Comparison of ENCODE assay signal across 8 cellular contexts in genomic region chr1:25616080-25616931, GRCh38. TPM values are rescaled to one million over a fixed set of nuclear protein-coding genes. Genes with fewer than 3 reads are reported as not detected.
DNase-seq lines count a peak whose midpoint lies in the region; ATAC-seq lines count a peak whose summit lies in the region.

MAN1C1 (plus strand) TSS chr1:25616791; CDS start chr1:25617798, 1,007 bp downstream.

- H2AK5ac ChIP-seq in neuronal stem cell (ENCODE audit: low read depth, low read length) = peak within 1 kb of the TSS; percentile 26

- peaks cover 1% of the 10 kb centered on the region for H3K27me3 Mint-ChIP-seq in activated naive CD4-positive, alpha-beta T cell treated with anti-CD3 and anti-CD28 coated beads for 36 hours (ENCODE audit: low read depth)

- H2AFZ ChIP-seq in neuronal stem cell (ENCODE audit: low read length) = peak within 1 kb of the TSS; percentile 98

- no peaks in the 10 kb centered on the region for H3K79me1 ChIP-seq in neuronal stem cell (ENCODE audit: low read depth, low read length)

- H3K4me2 ChIP-seq in neuronal stem cell (ENCODE audit: insufficient read depth, low read length, poor library complexity, severe bottlenecking) = peak within 1 kb of the TSS; percentile 97

- CTCF ChIA-PET in activated naive CD4-positive, alpha-beta T cell treated with anti-CD3 and anti-CD28 coated beads for 36 hours (lab: Charles Lee) = interaction anchor here (0.7 to 1.4 kb wide), 2 partner anchors 15 to 68 kb away, joined by 3 read pairs; no protein-coding TSS in a partner anchor

- H3K4me1 Mint-ChIP-seq in activated naive CD4-positive, alpha-beta T cell treated with anti-CD3 and anti-CD28 coated beads for 36 hours (ENCODE audit: low read depth) = peaks cover 52% of the 10 kb centered on the region

- no peak within 1 kb of the TSS for H3K27ac Mint-ChIP-seq in activated naive CD4-positive, alpha-beta T cell treated with anti-CD3 and anti-CD28 coated beads for 36 hours

- H3K36me3 Mint-ChIP-seq in activated naive CD4-positive, alpha-beta T cell treated with anti-CD3 and anti-CD28 coated beads for 36 hours (ENCODE audit: low read depth) = no peaks in the 10 kb centered on the region

- H2BK12ac ChIP-seq in neuronal stem cell (ENCODE audit: low read length) = no peak within 1 kb of the TSS

- H4K91ac ChIP-seq in neuronal stem cell (ENCODE audit: low read depth, low read length, poor library complexity) = no peak within 1 kb of the TSS

- H3K18ac ChIP-seq in neuronal stem cell (ENCODE audit: low read length) = peak within 1 kb of the TSS; percentile 94

- H3K4me1 ChIP-seq in SJSA1 (replicated peaks) (peaks cover 21% of the 10 kb centered on the region), neuronal stem cell (ENCODE audit: control insufficient read depth in 2 of 2, insufficient read depth in 1 of 2, low read depth in 1 of 2, low read length in 2 of 2) (peaks cover 15 to 27% of the 10 kb centered on the region in 2 donors)

- H3K27me3 ChIP-seq in SJSA1 (replicated peaks) (peaks cover 52% of the 10 kb centered on the region), neuronal stem cell (ENCODE audit: control insufficient read depth in 3 of 3, insufficient read depth in 3 of 3, low read depth in 1 of 3, low read length in 3 of 3) (peaks cover 2 to 21% (median 19%) of the 10 kb centered on the region in 3 experiments)

- ATAC-seq in GM21723 (IDR thresholded peaks at IDR 0.05; ENCODE audit: unreplicated experiment) = peak; percentile 53

- H4K8ac ChIP-seq in neuronal stem cell (ENCODE audit: low read depth, low read length) = no peak within 1 kb of the TSS

- no peak within 1 kb of the TSS for H3K27ac ChIP-seq in SJSA1
- H3K27ac ChIP-seq in neuronal stem cell (replicated peaks; ENCODE audit: low read length) = no peak within 1 kb of the TSS
- H3K27ac ChIP-seq in substantia nigra (ENCODE audit: low read depth, low read length, poor library complexity, severe bottlenecking) = peak within 1 kb of the TSS; percentile 84

- intact Hi-C loops in activated naive CD4-positive, alpha-beta T cell treated with anti-CD3 and anti-CD28 coated beads for 36 hours (cut with micrococcal nuclease) = loop anchor here (1.0 kb wide), 1 partner anchor 159 kb away; no protein-coding TSS in a partner anchor

- no CpG with 5 or more reads among the region's 107 CpGs for WGBS in neuronal stem cell (ENCODE audit: extremely low coverage in 2 of 2, insufficient read length in 2 of 2, insufficient replicate concordance in 1 of 2), 2 donors

- H3K4me3 ChIP-seq in SJSA1 (peak within 1 kb of the TSS; percentile 52), neuronal stem cell (ENCODE audit: low read length in 2 of 2) (peak within 1 kb of the TSS; percentile 59 to 89)

- H3K14ac ChIP-seq in neuronal stem cell (ENCODE audit: low read length) = peak within 1 kb of the TSS; percentile 33

- H2BK120ac ChIP-seq in neuronal stem cell (ENCODE audit: low read depth, low read length) = no peak within 1 kb of the TSS

- no peaks in the 10 kb centered on the region for H3K9me3 Mint-ChIP-seq in activated naive CD4-positive, alpha-beta T cell treated with anti-CD3 and anti-CD28 coated beads for 36 hours

- peak within 1 kb of the TSS; percentile 88 for H3K4me3 Mint-ChIP-seq in activated naive CD4-positive, alpha-beta T cell treated with anti-CD3 and anti-CD28 coated beads for 36 hours

- peak; percentile 96 for DNase-seq in DMS53 (lab: John Stamatoyannopoulos, UW)
- DNase-seq in LoVo (ENCODE audit: low spot score) = peak; percentile 92
- peak; percentile 88 for DNase-seq in SJSA1 (ENCODE audit: low read depth in 1 of 2, low spot score in 2 of 2)
- DNase-seq in activated naive CD4-positive, alpha-beta T cell treated with anti-CD3 and anti-CD28 coated beads for 36 hours = peak; percentile 72
- peak; percentile 93 for DNase-seq in germinal center (ENCODE audit: low spot score)
- DNase-seq in neuronal stem cell (ENCODE audit: low spot score) = peak; percentile 95
- DNase-seq in substantia nigra (lab: John Stamatoyannopoulos, UW) = peak; percentile 71 to 100 (median 89)

- peak within 1 kb of the TSS; percentile 48 for H3K23ac ChIP-seq in neuronal stem cell (ENCODE audit: low read depth, low read length, poor library complexity)

- H3K36me3 ChIP-seq in SJSA1 = peaks cover 4% of the 10 kb centered on the region; the same call in 1 of the 2 replicates
- no peaks in the 10 kb centered on the region for H3K36me3 ChIP-seq in neuronal stem cell (replicated peaks in 1 of 2; ENCODE audit: control insufficient read depth in 2 of 2, insufficient read depth in 2 of 2, low read length in 2 of 2)

- H3K4ac ChIP-seq in neuronal stem cell (ENCODE audit: low read length) = no peak within 1 kb of the TSS

- no peaks in the 10 kb centered on the region for H3K9me3 ChIP-seq in SJSA1 (replicated peaks)
- H3K9me3 ChIP-seq in neuronal stem cell (replicated peaks in 1 of 2; ENCODE audit: control insufficient read depth in 2 of 2, insufficient read depth in 1 of 2, low read depth in 1 of 2, low read length in 2 of 2) = no peaks in the 10 kb centered on the region

- peak within 1 kb of the TSS; percentile 41 for H2BK15ac ChIP-seq in neuronal stem cell (ENCODE audit: low read length)

- H3K9ac ChIP-seq in neuronal stem cell (ENCODE audit: low read depth, low read length, poor library complexity) = peak within 1 kb of the TSS; percentile 87

- peak within 1 kb of the TSS; percentile 13 for H2BK5ac ChIP-seq in neuronal stem cell (ENCODE audit: low read length)

RNA-seq across cellular contexts. Expression of gene MAN1C1, which starts in this region (rescaled TPM):
- total RNA-seq in SJSA1 (2014; rRNA removed; shearing (Covaris generic)) = not detected in 2 replicates
- 1 to 10 TPM; 4.9 to 6.3 TPM for total RNA-seq in activated naive CD4-positive, alpha-beta T cell treated with anti-CD3 and anti-CD28 coated beads for 36 hours
- polyA plus RNA-seq in neuronal stem cell (2013, experiment 1 of 2) = 7.3 TPM
- polyA plus RNA-seq in neuronal stem cell (2013, experiment 2 of 2) = 7.1 TPM

Comparison
In these comparisons a context has a peak if more than half of its experiments do, and no peak if none do; other contexts are left out.
1. Peak in DNase-seq and H3K4me3 ChIP-seq in SJSA1; RNA of the gene not detected or under 1 TPM.